Comparison of ENCODE assay signal across 13 cellular contexts in the genomic region with DNA sequence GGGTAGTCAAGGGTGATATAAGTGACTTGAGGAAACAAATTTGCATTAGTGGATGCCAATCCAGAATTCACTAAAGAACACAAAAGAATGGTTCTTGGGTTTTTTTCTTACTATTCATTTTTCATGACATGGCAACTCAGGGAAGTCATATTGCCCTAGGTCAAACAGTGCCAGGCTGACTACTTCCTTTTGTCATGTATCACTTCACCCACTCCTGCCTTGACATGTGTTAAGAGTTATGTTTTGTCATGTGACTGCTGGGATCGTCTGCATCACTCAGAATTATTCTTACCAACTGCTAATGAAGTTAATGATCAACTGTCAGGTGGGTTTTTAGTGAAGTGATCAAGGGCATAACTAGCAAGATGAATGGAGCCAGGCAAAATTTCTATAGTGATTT.
DNase-seq lines count a peak whose midpoint lies in the region; ATAC-seq and TF ChIP-seq lines count a peak whose summit lies in the region.
"Had no signal": no experiment of that assay in that cellular context is flagged by ENCODE, and none has a peak within 500 bp of the region (broad histone marks: within the 10 kb centered on the region; RNA-seq: fewer than 3 reads in every experiment).

No MANE protein-coding gene starts in this region.

- no peaks in the 10 kb centered on the region for H3K9me3 ChIP-seq in hepatocyte (ENCODE audit: low read depth)
- H3K9me3 ChIP-seq: gastrocnemius medialis had no signal

- H3K9me2 ChIP-seq in hepatocyte (replicated peaks; ENCODE audit: insufficient read depth) = no peaks in the 10 kb centered on the region

- peak in 1 of 4 experiments; percentile 21 for ATAC-seq in T-cell (replicated peaks in 1 of 4)
- no peak for ATAC-seq in sciatic nerve
- ATAC-seq in GM21381 (IDR thresholded peaks at IDR 0.05; ENCODE audit: unreplicated experiment) = no peak
- ATAC-seq: gastrocnemius medialis, left lobe of liver had no signal

- H3K27ac Mint-ChIP-seq in T-cell = peak overlapping the region; percentile 71 to 80
- H3K27ac Mint-ChIP-seq: activated B cell treated with CpG ODN at 0.5 μM for 24 hours had no signal

- H3K36me3 ChIP-seq in hepatocyte (replicated peaks; ENCODE audit: insufficient read depth, low read depth) = no peaks in the 10 kb centered on the region
- H3K36me3 ChIP-seq: gastrocnemius medialis had no signal

- peaks cover 12 to 32% (median 24%) of the 10 kb centered on the region in 3 donors for H3K4me1 Mint-ChIP-seq in T-cell

- no peaks in the 10 kb centered on the region for H3K27me3 ChIP-seq in hepatocyte
- H3K27me3 ChIP-seq: gastrocnemius medialis had no signal

- no peak overlapping the region for H2AFZ ChIP-seq in hepatocyte

- WGBS in hepatocyte (ENCODE audit: low lambda C conversion rate, missing lambda C conversion rate) = 48% methylated on average over 1 of the region's 1 CpG

- peaks cover 21% of the 10 kb centered on the region for H3K36me3 Mint-ChIP-seq in T-cell

- no peak overlapping the region for H3K4me3 ChIP-seq in hepatocyte
- H3K4me3 ChIP-seq: gastrocnemius medialis had no signal

- H3K4me2 ChIP-seq in hepatocyte = no peak overlapping the region

- CTCF ChIA-PET in T-cell (lab: Charles Lee) = no interaction called here

- H3K27me3 Mint-ChIP-seq in T-cell = no peaks in the 10 kb centered on the region
- H3K27me3 Mint-ChIP-seq: activated B cell treated with CpG ODN at 0.5 μM for 24 hours had no signal

- peak overlapping the region in 1 of 3 donors; percentile 2 for H3K4me3 Mint-ChIP-seq in T-cell
- H3K4me3 Mint-ChIP-seq: activated B cell treated with CpG ODN at 0.5 μM for 24 hours, CD14-positive monocyte had no signal

- peak overlapping the region; percentile 33 for H3K27ac ChIP-seq in hepatocyte
- H3K27ac ChIP-seq: gastrocnemius medialis had no signal

- no peak for TF ChIP-seq CTCF in hepatocyte (IDR thresholded peaks at IDR 0.05; ENCODE audit: poor library complexity)

- POLR2A ChIA-PET in T-cell (lab: Charles Lee) = interaction anchor here in 1 of 2 donors (0.6 kb wide), 1 partner anchor 443 kb away, joined by 3 read pairs; no protein-coding TSS in a partner anchor

- H3K4me1 ChIP-seq in hepatocyte (ENCODE audit: insufficient read depth) = no peaks in the 10 kb centered on the region
- H3K4me1 ChIP-seq: gastrocnemius medialis had no signal

- H4K20me1 ChIP-seq in hepatocyte (ENCODE audit: insufficient read depth, poor library complexity, severe bottlenecking) = no peaks in the 10 kb centered on the region

- peaks cover 0 to 7% (median 0%) of the 10 kb centered on the region in 3 donors for H3K9me3 Mint-ChIP-seq in T-cell
- H3K9me3 Mint-ChIP-seq: activated B cell treated with CpG ODN at 0.5 μM for 24 hours had no signal

- DNase-seq in CD1c-positive myeloid dendritic cell (ENCODE audit: extremely low spot score) = peak; percentile 57
- peak; percentile 38 for DNase-seq in ELR (ENCODE audit: low read depth)
- DNase-seq in T-cell = no peak
- DNase-seq in hepatocyte (ENCODE audit: low spot score) = no peak
- no peak for DNase-seq in hippocampal formation (lab: John Stamatoyannopoulos, UW)
- DNase-seq in sciatic nerve (ENCODE audit: low spot score) = no peak
- no peak for DNase-seq in germinal center (ENCODE audit: low spot score)
- DNase-seq: activated B cell treated with CpG ODN at 0.5 μM for 24 hours, gastrocnemius medialis, nucleus accumbens had no signal

- no peaks in the 10 kb centered on the region for H3K79me2 ChIP-seq in hepatocyte

- intact Hi-C loops in sciatic nerve (cut with DNase I) = no loop called here

Comparison
In these comparisons a context has a peak if more than half of its experiments do, and no peak if none do; other contexts are left out.
1. DNase-seq: peak in CD1c-positive myeloid dendritic cell (single experiment) and ELR (single experiment); none in T-cell (0 of 34), hepatocyte (single experiment), hippocampal formation (0 of 2), sciatic nerve (single experiment) and germinal center (single experiment).